1 cellular context compared by ENCODE assay signal in the genomic region with DNA sequence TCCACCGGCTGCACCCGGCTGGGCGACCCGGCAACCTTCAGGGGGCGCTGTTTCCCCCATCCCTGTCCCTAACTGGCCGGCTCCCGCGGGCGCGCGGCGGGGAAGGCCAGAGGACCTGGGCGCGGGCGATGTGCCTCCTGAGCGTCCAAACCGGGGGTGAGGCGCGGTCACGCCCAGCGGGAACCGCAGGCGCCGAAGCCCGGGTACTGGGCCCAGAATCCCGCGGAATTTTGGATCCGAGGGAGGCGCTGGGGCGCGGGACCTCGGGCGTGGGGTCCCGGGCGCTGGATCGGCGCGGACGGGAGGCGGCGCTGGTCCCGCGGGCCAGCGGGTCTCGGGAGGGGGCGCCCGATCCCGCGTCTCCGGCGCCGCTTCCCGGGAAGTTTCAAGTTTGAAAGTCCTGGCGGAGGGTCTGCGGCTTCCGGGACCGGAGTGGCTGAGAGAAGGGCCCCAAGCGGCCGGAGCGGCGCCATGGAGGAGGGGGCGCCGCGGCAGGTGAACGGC.
A peak's percentile ranks its signal among the peaks of the same experiment; 100 is the strongest.
TF ChIP-seq lines count a peak whose summit lies in the region.

A gene (plus strand): TSS at position 59 of the 504 bp plus-strand sequence. CDS start 413 bp downstream, at position 472.

TF ChIP-seq in HepG2, 621 proteins besides CTCF, POLR2A, EP300 and RAD21 (continued from another document):
- TF ChIP-seq, protein P1, sequence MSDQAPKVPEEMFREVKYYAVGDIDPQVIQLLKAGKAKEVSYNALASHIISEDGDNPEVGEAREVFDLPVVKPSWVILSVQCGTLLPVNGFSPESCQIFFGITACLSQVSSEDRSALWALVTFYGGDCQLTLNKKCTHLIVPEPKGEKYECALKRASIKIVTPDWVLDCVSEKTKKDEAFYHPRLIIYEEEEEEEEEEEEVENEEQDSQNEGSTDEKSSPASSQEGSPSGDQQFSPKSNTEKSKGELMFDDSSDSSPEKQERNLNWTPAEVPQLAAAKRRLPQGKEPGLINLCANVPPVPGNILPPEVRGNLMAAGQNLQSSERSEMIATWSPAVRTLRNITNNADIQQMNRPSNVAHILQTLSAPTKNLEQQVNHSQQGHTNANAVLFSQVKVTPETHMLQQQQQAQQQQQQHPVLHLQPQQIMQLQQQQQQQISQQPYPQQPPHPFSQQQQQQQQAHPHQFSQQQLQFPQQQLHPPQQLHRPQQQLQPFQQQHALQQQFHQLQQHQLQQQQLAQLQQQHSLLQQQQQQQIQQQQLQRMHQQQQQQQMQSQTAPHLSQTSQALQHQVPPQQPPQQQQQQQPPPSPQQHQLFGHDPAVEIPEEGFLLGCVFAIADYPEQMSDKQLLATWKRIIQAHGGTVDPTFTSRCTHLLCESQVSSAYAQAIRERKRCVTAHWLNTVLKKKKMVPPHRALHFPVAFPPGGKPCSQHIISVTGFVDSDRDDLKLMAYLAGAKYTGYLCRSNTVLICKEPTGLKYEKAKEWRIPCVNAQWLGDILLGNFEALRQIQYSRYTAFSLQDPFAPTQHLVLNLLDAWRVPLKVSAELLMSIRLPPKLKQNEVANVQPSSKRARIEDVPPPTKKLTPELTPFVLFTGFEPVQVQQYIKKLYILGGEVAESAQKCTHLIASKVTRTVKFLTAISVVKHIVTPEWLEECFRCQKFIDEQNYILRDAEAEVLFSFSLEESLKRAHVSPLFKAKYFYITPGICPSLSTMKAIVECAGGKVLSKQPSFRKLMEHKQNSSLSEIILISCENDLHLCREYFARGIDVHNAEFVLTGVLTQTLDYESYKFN (CRISPR knock-in tag; conservative IDR thresholded peaks at IDR 0.05) = peak; percentile 31
- TF ChIP-seq EHMT2 (IDR thresholded peaks at IDR 0.05; ENCODE audit: borderline replicate concordance, low read depth, low read length) (no peak), ZNF547 (CRISPR knock-in tag; IDR thresholded peaks at IDR 0.05) (peak; percentile 78), MEIS2 (CRISPR knock-in tag; IDR thresholded peaks at IDR 0.05) (no peak; the same call in 1 of the 2 replicates), ZNF564 (CRISPR knock-in tag; IDR thresholded peaks at IDR 0.05) (peak; percentile 51; the same call in 1 of the 2 replicates), DR1 (CRISPR knock-in tag; IDR thresholded peaks at IDR 0.05) (0 out of 2 replicates have a peak, but pooled peaks have one; percentile 23), AGO2 (optimal IDR thresholded peaks at IDR 0.05; ENCODE audit: low read depth, low read length) (peak; percentile 24), HNRNPK (IDR thresholded peaks at IDR 0.05; ENCODE audit: low read depth, low read length, poor library complexity, severe bottlenecking) (peak; percentile 59), ZNF343 (CRISPR knock-in tag; IDR thresholded peaks at IDR 0.05) (peak; percentile 36; the same call in 1 of the 2 replicates), BORCS8-MEF2B (CRISPR knock-in tag; IDR thresholded peaks at IDR 0.05) (peak; percentile 54; the same call in 1 of the 2 replicates), ZNF777 (CRISPR knock-in tag; IDR thresholded peaks at IDR 0.05) (peak; percentile 39; the same call in 1 of the 2 replicates), ZNF724P (CRISPR knock-in tag; IDR thresholded peaks at IDR 0.05; ENCODE audit: borderline replicate concordance) (0 out of 2 replicates have a peak, but pooled peaks have one; percentile 23), ZFP82 (CRISPR knock-in tag; IDR thresholded peaks at IDR 0.05; ENCODE audit: borderline replicate concordance) (peak; percentile 59; the same call in 1 of the 2 replicates), PCBP1 (IDR thresholded peaks at IDR 0.05; ENCODE audit: borderline replicate concordance, low read depth, low read length) (no peak), CBX1 (IDR thresholded peaks at IDR 0.05; ENCODE audit: low read depth) (peak; percentile 46), RXRA (CRISPR knock-in tag; IDR thresholded peaks at IDR 0.05) (peak; percentile 68; the same call in 1 of the 2 replicates), ZNF878 (CRISPR knock-in tag; IDR thresholded peaks at IDR 0.05) (peak; percentile 84; the same call in 1 of the 2 replicates), ZNF235 (CRISPR knock-in tag; IDR thresholded peaks at IDR 0.05; ENCODE audit: borderline replicate concordance) (0 out of 2 replicates have a peak, but pooled peaks have one; percentile 19), ZNF563 (CRISPR knock-in tag; IDR thresholded peaks at IDR 0.05) (peak; percentile 63; the same call in 1 of the 2 replicates)
- TF ChIP-seq, protein P2, sequence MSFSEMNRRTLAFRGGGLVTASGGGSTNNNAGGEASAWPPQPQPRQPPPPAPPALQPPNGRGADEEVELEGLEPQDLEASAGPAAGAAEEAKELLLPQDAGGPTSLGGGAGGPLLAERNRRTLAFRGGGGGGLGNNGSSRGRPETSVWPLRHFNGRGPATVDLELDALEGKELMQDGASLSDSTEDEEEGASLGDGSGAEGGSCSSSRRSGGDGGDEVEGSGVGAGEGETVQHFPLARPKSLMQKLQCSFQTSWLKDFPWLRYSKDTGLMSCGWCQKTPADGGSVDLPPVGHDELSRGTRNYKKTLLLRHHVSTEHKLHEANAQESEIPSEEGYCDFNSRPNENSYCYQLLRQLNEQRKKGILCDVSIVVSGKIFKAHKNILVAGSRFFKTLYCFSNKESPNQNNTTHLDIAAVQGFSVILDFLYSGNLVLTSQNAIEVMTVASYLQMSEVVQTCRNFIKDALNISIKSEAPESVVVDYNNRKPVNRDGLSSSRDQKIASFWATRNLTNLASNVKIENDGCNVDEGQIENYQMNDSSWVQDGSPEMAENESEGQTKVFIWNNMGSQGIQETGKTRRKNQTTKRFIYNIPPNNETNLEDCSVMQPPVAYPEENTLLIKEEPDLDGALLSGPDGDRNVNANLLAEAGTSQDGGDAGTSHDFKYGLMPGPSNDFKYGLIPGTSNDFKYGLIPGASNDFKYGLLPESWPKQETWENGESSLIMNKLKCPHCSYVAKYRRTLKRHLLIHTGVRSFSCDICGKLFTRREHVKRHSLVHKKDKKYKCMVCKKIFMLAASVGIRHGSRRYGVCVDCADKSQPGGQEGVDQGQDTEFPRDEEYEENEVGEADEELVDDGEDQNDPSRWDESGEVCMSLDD (CRISPR knock-in tag; IDR thresholded peaks at IDR 0.05; ENCODE audit: borderline replicate concordance) = no peak
- TF ChIP-seq, protein P3, sequence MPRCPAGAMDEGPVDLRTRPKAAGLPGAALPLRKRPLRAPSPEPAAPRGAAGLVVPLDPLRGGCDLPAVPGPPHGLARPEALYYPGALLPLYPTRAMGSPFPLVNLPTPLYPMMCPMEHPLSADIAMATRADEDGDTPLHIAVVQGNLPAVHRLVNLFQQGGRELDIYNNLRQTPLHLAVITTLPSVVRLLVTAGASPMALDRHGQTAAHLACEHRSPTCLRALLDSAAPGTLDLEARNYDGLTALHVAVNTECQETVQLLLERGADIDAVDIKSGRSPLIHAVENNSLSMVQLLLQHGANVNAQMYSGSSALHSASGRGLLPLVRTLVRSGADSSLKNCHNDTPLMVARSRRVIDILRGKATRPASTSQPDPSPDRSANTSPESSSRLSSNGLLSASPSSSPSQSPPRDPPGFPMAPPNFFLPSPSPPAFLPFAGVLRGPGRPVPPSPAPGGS (CRISPR knock-in tag; IDR thresholded peaks at IDR 0.05) = peak; percentile 31; the same call in 1 of the 2 replicates
- TF ChIP-seq, protein P4, sequence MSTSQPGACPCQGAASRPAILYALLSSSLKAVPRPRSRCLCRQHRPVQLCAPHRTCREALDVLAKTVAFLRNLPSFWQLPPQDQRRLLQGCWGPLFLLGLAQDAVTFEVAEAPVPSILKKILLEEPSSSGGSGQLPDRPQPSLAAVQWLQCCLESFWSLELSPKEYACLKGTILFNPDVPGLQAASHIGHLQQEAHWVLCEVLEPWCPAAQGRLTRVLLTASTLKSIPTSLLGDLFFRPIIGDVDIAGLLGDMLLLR (CRISPR knock-in tag; IDR thresholded peaks at IDR 0.05) = peak; percentile 31; the same call in 1 of the 2 replicates
- TF ChIP-seq, protein P5, sequence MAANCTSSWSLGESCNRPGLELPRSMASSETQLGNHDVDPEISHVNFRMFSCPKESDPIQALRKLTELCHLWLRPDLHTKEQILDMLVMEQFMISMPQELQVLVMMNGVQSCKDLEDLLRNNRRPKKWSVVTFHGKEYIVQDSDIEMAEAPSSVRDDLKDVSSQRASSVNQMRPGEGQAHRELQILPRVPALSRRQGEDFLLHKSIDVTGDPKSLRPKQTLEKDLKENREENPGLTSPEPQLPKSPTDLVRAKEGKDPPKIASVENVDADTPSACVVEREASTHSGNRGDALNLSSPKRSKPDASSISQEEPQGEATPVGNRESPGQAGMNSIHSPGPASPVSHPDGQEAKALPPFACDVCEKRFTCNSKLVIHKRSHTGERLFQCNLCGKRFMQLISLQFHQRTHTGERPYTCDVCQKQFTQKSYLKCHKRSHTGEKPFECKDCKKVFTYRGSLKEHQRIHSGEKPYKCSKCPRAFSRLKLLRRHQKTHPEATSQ (CRISPR knock-in tag; IDR thresholded peaks at IDR 0.05; ENCODE audit: borderline replicate concordance) = 0 out of 2 replicates have a peak, but pooled peaks have one; percentile 36
- TF ChIP-seq, protein P6, sequence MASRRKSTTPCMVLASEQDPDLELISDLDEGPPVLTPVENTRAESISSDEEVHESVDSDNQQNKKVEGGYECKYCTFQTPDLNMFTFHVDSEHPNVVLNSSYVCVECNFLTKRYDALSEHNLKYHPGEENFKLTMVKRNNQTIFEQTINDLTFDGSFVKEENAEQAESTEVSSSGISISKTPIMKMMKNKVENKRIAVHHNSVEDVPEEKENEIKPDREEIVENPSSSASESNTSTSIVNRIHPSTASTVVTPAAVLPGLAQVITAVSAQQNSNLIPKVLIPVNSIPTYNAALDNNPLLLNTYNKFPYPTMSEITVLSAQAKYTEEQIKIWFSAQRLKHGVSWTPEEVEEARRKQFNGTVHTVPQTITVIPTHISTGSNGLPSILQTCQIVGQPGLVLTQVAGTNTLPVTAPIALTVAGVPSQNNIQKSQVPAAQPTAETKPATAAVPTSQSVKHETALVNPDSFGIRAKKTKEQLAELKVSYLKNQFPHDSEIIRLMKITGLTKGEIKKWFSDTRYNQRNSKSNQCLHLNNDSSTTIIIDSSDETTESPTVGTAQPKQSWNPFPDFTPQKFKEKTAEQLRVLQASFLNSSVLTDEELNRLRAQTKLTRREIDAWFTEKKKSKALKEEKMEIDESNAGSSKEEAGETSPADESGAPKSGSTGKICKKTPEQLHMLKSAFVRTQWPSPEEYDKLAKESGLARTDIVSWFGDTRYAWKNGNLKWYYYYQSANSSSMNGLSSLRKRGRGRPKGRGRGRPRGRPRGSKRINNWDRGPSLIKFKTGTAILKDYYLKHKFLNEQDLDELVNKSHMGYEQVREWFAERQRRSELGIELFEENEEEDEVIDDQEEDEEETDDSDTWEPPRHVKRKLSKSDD (CRISPR knock-in tag; IDR thresholded peaks at IDR 0.05; ENCODE audit: low read depth) = no peak
- TF ChIP-seq, protein P7, sequence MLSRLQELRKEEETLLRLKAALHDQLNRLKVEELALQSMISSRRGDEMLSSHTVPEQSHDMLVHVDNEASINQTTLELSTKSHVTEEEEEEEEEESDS (CRISPR knock-in tag; IDR thresholded peaks at IDR 0.05; ENCODE audit: borderline replicate concordance) = 0 out of 2 replicates have a peak, but pooled peaks have one; percentile 29
- TF ChIP-seq, protein P8, sequence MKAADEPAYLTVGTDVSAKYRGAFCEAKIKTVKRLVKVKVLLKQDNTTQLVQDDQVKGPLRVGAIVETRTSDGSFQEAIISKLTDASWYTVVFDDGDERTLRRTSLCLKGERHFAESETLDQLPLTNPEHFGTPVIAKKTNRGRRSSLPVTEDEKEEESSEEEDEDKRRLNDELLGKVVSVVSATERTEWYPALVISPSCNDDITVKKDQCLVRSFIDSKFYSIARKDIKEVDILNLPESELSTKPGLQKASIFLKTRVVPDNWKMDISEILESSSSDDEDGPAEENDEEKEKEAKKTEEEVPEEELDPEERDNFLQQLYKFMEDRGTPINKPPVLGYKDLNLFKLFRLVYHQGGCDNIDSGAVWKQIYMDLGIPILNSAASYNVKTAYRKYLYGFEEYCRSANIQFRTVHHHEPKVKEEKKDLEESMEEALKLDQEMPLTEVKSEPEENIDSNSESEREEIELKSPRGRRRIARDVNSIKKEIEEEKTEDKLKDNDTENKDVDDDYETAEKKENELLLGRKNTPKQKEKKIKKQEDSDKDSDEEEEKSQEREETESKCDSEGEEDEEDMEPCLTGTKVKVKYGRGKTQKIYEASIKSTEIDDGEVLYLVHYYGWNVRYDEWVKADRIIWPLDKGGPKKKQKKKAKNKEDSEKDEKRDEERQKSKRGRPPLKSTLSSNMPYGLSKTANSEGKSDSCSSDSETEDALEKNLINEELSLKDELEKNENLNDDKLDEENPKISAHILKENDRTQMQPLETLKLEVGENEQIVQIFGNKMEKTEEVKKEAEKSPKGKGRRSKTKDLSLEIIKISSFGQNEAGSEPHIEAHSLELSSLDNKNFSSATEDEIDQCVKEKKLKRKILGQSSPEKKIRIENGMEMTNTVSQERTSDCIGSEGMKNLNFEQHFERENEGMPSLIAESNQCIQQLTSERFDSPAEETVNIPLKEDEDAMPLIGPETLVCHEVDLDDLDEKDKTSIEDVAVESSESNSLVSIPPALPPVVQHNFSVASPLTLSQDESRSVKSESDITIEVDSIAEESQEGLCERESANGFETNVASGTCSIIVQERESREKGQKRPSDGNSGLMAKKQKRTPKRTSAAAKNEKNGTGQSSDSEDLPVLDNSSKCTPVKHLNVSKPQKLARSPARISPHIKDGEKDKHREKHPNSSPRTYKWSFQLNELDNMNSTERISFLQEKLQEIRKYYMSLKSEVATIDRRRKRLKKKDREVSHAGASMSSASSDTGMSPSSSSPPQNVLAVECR (CRISPR knock-in tag; IDR thresholded peaks at IDR 0.05; ENCODE audit: borderline replicate concordance) = peak; percentile 81
